ENCODE assay signal across 13 cellular contexts in genomic region chr14:89813485-89814080, GRCh38.
DNase-seq lines count a peak whose midpoint lies in the region; ATAC-seq, FAIRE-seq and TF ChIP-seq lines count a peak whose summit lies in the region.
"Had no signal": no experiment of that assay in that cellular context is flagged by ENCODE, and none has a peak within 500 bp of the region (broad histone marks: within the 10 kb centered on the region; RNA-seq: fewer than 3 reads in every experiment).

No MANE protein-coding gene starts in this region.

- in situ Hi-C loops in mammary epithelial cell (cut with MboI; ENCODE audit: low sequenced_read_pairs in 2 of 2) (no loop called here), HepG2 (cut with HindIII; ENCODE audit: extremely low pct_ligation_motif_present, low pct_unique_long_range_greater_than_20kb) (no loop called here)

- H3K9me3 ChIP-seq in mammary epithelial cell (replicated peaks; ENCODE audit: insufficient read depth, low read length) (no peaks in the 10 kb centered on the region), breast epithelium (no peaks in the 10 kb centered on the region), HepG2 (ENCODE audit: low read length) (no peaks in the 10 kb centered on the region)

- H3K27ac ChIP-seq in mammary epithelial cell (ENCODE audit: insufficient read depth, low read depth, low read length) (peak overlapping the region; percentile 34), breast epithelium (no peak overlapping the region), urinary bladder (ENCODE audit: low read depth) (no peak overlapping the region), HepG2 (ENCODE audit: extremely low read length, insufficient read depth, low read length) (no peak overlapping the region)

- no peaks in the 10 kb centered on the region for H3K36me3 ChIP-seq in mammary epithelial cell (ENCODE audit: insufficient read depth, low read length)
- no peaks in the 10 kb centered on the region for H3K36me3 ChIP-seq in breast epithelium
- no peaks in the 10 kb centered on the region for H3K36me3 ChIP-seq in bronchial epithelial cell (ENCODE audit: control insufficient read depth, insufficient read depth, low read length)
- no peaks in the 10 kb centered on the region for H3K36me3 ChIP-seq in urinary bladder (ENCODE audit: insufficient read depth)
- no peaks in the 10 kb centered on the region for H3K36me3 ChIP-seq in HepG2 (replicated peaks in 1 of 2; ENCODE audit: control insufficient read depth in 1 of 2, insufficient read depth in 2 of 2, low read length in 2 of 2)

- H3K4me3 ChIP-seq in mammary epithelial cell (replicated peaks in 1 of 3; ENCODE audit: insufficient read depth in 1 of 3, low read depth in 2 of 3, low read length in 3 of 3) (peak overlapping the region in 2 of 3 experiments; percentile 21 to 30), breast epithelium (no peak overlapping the region), bronchial epithelial cell (ENCODE audit: low read depth, low read length) (no peak overlapping the region), urinary bladder (ENCODE audit: low read depth, low read length) (peak overlapping the region; percentile 1), HepG2 (replicated peaks in 1 of 3; ENCODE audit: insufficient read depth in 1 of 3, low read depth in 2 of 3, low read length in 3 of 3) (no peak overlapping the region)

- no peak for DNase-seq in mammary epithelial cell
- DNase-seq in breast epithelium (ENCODE audit: low spot score in 2 of 2) = no peak
- DNase-seq in bronchial epithelial cell (ENCODE audit: low read depth) = peak; percentile 45
- DNase-seq in left kidney (ENCODE audit: low read depth, low spot score) = peak; percentile 46
- no peak for DNase-seq in HepG2 (ENCODE audit: low spot score)
- no peak for DNase-seq in NCI-H524 (lab: John Stamatoyannopoulos, UW)
- DNase-seq: caudate nucleus; NCI-H187 treated with DMSO at 0.1 percent for 48 hours; stimulated activated CD4-positive, alpha-beta T cell treated with anti-CD3 and anti-CD28 coated beads, Interleukin-2, amount 100 ng/mL, for 48 hours had no signal

- H3K4me2 ChIP-seq in mammary epithelial cell (ENCODE audit: insufficient read depth, low read depth, low read length) (peak overlapping the region; percentile 56), HepG2 (ENCODE audit: low read depth, low read length) (no peak overlapping the region)

- ATAC-seq in GM19395 (IDR thresholded peaks at IDR 0.05; ENCODE audit: unreplicated experiment) = no peak
- no peak for ATAC-seq in HepG2

- no peak for TF ChIP-seq CTCF in mammary epithelial cell (conservative IDR thresholded peaks at IDR 0.05 in 1 of 2, IDR thresholded peaks at IDR 0.05 in 1 of 2; ENCODE audit: extremely low read depth in 1 of 2, insufficient read depth in 1 of 2, low read depth in 1 of 2, low read length in 2 of 2)
- TF ChIP-seq CTCF in breast epithelium (IDR thresholded peaks at IDR 0.05) = no peak
- TF ChIP-seq CTCF in bronchial epithelial cell (IDR thresholded peaks at IDR 0.05; ENCODE audit: insufficient read depth, low read length, severe bottlenecking) = no peak
- no peak for TF ChIP-seq CTCF in HepG2 (CRISPR knock-in tag; IDR thresholded peaks at IDR 0.05)

- 12% methylated on average over 12 of the region's 12 CpGs for WGBS in mammary epithelial cell (ENCODE audit: low coverage, missing lambda C conversion rate)
- 24% methylated on average over 12 of the region's 12 CpGs for WGBS in urinary bladder
- 85% methylated on average over 12 of the region's 12 CpGs for WGBS in HepG2 (ENCODE audit: low lambda C conversion rate)

- TF ChIP-seq POLR2A in breast epithelium (IDR thresholded peaks at IDR 0.05) = no peak
- no peak for TF ChIP-seq POLR2A in HepG2 (IDR thresholded peaks at IDR 0.05; ENCODE audit: insufficient read depth in 1 of 2, low read depth in 2 of 2, low read length in 2 of 2)

- no peak for TF ChIP-seq RAD21 in HepG2 (CRISPR knock-in tag; IDR thresholded peaks at IDR 0.05)

- peak overlapping the region; percentile 76 for H2AFZ ChIP-seq in mammary epithelial cell (ENCODE audit: low read depth, low read length)
- H2AFZ ChIP-seq in HepG2 (ENCODE audit: low read length) = no peak overlapping the region

- dilution Hi-C loops in mammary epithelial cell (cut with HindIII; ENCODE audit: low sequenced_read_pairs) = no loop called here

- H3K79me2 ChIP-seq in mammary epithelial cell (ENCODE audit: insufficient read depth, low read length) (no peaks in the 10 kb centered on the region), HepG2 (ENCODE audit: insufficient read depth, low read length) (no peaks in the 10 kb centered on the region)

- POLR2A ChIA-PET in HepG2 (lab: Yijun Ruan, JAX) = no interaction called here

- CTCF ChIA-PET in mammary epithelial cell (lab: Charles Lee; ENCODE audit: low non-redundant PET) = no interaction called here
- CTCF ChIA-PET in HepG2 (lab: Yijun Ruan, JAX; ENCODE audit: low intra/inter-chr PET ratio, low total read pairs) = no interaction called here

- H3K4me1 ChIP-seq in mammary epithelial cell (ENCODE audit: insufficient read depth, low read length) (peaks cover 3% of the 10 kb centered on the region), breast epithelium (no peaks in the 10 kb centered on the region), urinary bladder (ENCODE audit: insufficient read depth) (peaks cover 1% of the 10 kb centered on the region), HepG2 (ENCODE audit: insufficient read depth, low read length) (no peaks in the 10 kb centered on the region)

- no peaks in the 10 kb centered on the region for H3K27me3 ChIP-seq in mammary epithelial cell (ENCODE audit: insufficient read depth, low read length)
- no peaks in the 10 kb centered on the region for H3K27me3 ChIP-seq in breast epithelium
- no peaks in the 10 kb centered on the region for H3K27me3 ChIP-seq in bronchial epithelial cell (ENCODE audit: control insufficient read depth, insufficient read depth, low read length)
- H3K27me3 ChIP-seq in HepG2 (ENCODE audit: control insufficient read depth in 1 of 2, insufficient read depth in 2 of 2, low read length in 2 of 2) = no peaks in the 10 kb centered on the region; a peak in 1 of 5 replicates

- TF ChIP-seq EP300 in HepG2 (IDR thresholded peaks at IDR 0.05; ENCODE audit: low read depth in 2 of 2, low read length in 2 of 2) = no peak
- TF ChIP-seq EP300 in HepG2 (CRISPR knock-in tag; IDR thresholded peaks at IDR 0.05; ENCODE audit: borderline replicate concordance) = no peak

- no peak overlapping the region for H3K9ac ChIP-seq in mammary epithelial cell (ENCODE audit: insufficient read depth, low read length)
- H3K9ac ChIP-seq in HepG2 (ENCODE audit: insufficient read depth, low read depth, low read length) = no peak overlapping the region

- intact Hi-C loops in mammary epithelial cell (cut with micrococcal nuclease) (no loop called here), breast epithelium (cut with DNase I; ENCODE audit: low total_unique reads) (no loop called here), HepG2 (cut with micrococcal nuclease; ENCODE audit: unreplicated experiment) (no loop called here)

- H4K20me1 ChIP-seq in mammary epithelial cell (ENCODE audit: insufficient read depth, low read length) (no peaks in the 10 kb centered on the region), HepG2 (ENCODE audit: insufficient read depth, low read length) (no peaks in the 10 kb centered on the region)

- FAIRE-seq in bronchial epithelial cell (lab: Jason Lieb, UNC) = no peak
- FAIRE-seq in HepG2 (lab: Jason Lieb, UNC) = no peak
- FAIRE-seq: A204.1, G401.6 had no signal

- BruUV-seq in mammary epithelial cell (replicated peaks; lab: Mats Ljungman, UMichigan) (no TSS peak), HepG2 (replicated peaks; lab: Mats Ljungman, UMichigan) (no TSS peak)

TF ChIP-seq in HepG2, 621 proteins besides CTCF, POLR2A, EP300 and RAD21:
- TF ChIP-seq ZNF761 (CRISPR knock-in tag; conservative IDR thresholded peaks at IDR 0.05) = no peak
- TF ChIP-seq ZNF670 (CRISPR knock-in tag; IDR thresholded peaks at IDR 0.05; ENCODE audit: borderline replicate concordance) = no peak

Comparison
In these comparisons a context has a peak if more than half of its experiments do, and no peak if none do; other contexts are left out.
1. H3K4me3 ChIP-seq: peak in mammary epithelial cell (2 of 3) and urinary bladder (single experiment); none in breast epithelium (0 of 3), bronchial epithelial cell (single experiment) and HepG2 (0 of 3).
2. DNase-seq: peak in bronchial epithelial cell (single experiment) and left kidney (single experiment); none in mammary epithelial cell (single experiment), breast epithelium (0 of 2), HepG2 (single experiment) and NCI-H524 (0 of 2).